In genomic region chr7:43639858-43640491, GRCh38 we compare ENCODE assay signal across 8 cellular contexts. TPM values are rescaled to one million over a fixed set of nuclear protein-coding genes. Genes with fewer than 3 reads are reported as not detected.
DNase-seq lines count a peak whose midpoint lies in the region; ATAC-seq, FAIRE-seq and TF ChIP-seq lines count a peak whose summit lies in the region.

No MANE protein-coding gene starts in this region.

- no peaks in the 10 kb centered on the region for H3K36me3 ChIP-seq in mucosa of descending colon (ENCODE audit: low read depth)

- peaks cover 10% of the 10 kb centered on the region for H3K4me1 ChIP-seq in mucosa of descending colon (ENCODE audit: low read depth)

- no peak for TF ChIP-seq POLR2A in GM12891 (IDR thresholded peaks at IDR 0.05; ENCODE audit: low read depth, low read length)

- ATAC-seq in mucosa of descending colon: peak; percentile 94

- intact Hi-C loops in mucosa of descending colon (cut with DNase I, micrococcal nuclease): no loop called here

- DNase-seq in GM12891 (ENCODE audit: insufficient read length, low spot score) (no peak), NCI-H69 (lab: John Stamatoyannopoulos, UW) (peak; percentile 99), dermis blood vessel endothelial cell (peak; percentile 97), mucosa of descending colon (peak in 2 of 3 donors; percentile 53 to 65), SIG-M5 treated with dmso at 0.1 percent for 504 hours (lab: John Stamatoyannopoulos, UW; ENCODE audit: unreplicated experiment) (no peak), midbrain (lab: John Stamatoyannopoulos, UW) (no peak), middle frontal gyrus (ENCODE audit: extremely low spot score, low spot score) (no peak)
- DNase-seq in stimulated activated CD4-positive, alpha-beta T cell treated with anti-CD3 and anti-CD28 coated beads, Interleukin-1b, Interleukin-23, amount 100 ng/mL, for 48 hours: no peak

- H3K9me3 ChIP-seq in mucosa of descending colon: no peaks in the 10 kb centered on the region

- TF ChIP-seq CTCF in mucosa of descending colon (IDR thresholded peaks at IDR 0.05): no peak

- no peak overlapping the region for H3K4me3 ChIP-seq in mucosa of descending colon

- FAIRE-seq in GM12891 (lab: Jason Lieb, UNC): no peak

TF ChIP-seq in GM12891, 5 proteins besides CTCF, POLR2A, EP300 and RAD21:
- no peak for TF ChIP-seq PAX5 (IDR thresholded peaks at IDR 0.05; ENCODE audit: insufficient read depth, low read length, severe bottlenecking)
- TF ChIP-seq POLR2AphosphoS5 (IDR thresholded peaks at IDR 0.05; ENCODE audit: low read depth, low read length): 0 out of 2 replicates have a peak, but pooled peaks have one; percentile 23
TF ChIP-seq in GM12891: peak in this region for 1.

RNA-seq across cellular contexts. Expression of gene STK17A, which starts 57.1 kb away (rescaled TPM):
- polyA plus RNA-seq in GM12891 (2012; ENCODE audit: low read depth, missing spikeins): 49.4 TPM
- total RNA-seq in dermis blood vessel endothelial cell (70.1 and 88.7 TPM in 2 replicates), mucosa of descending colon (10 to 100 TPM; 17.9 to 30.0 (median 19.5) TPM)

Comparison
In these comparisons a context has a peak if more than half of its experiments do, and no peak if none do; other contexts are left out.
1. DNase-seq: peak in NCI-H69 (single experiment), dermis blood vessel endothelial cell (single experiment) and mucosa of descending colon (2 of 3); none in GM12891 (single experiment), stimulated activated CD4-positive, alpha-beta T cell treated with anti-CD3 and anti-CD28 coated beads, Interleukin-1b, Interleukin-23, amount 100 ng/mL, for 48 hours (single experiment), SIG-M5 treated with dmso at 0.1 percent for 504 hours (single experiment), midbrain (single experiment) and middle frontal gyrus (single experiment).